ENCODE assay signal across 18 cellular contexts in the genomic region with DNA sequence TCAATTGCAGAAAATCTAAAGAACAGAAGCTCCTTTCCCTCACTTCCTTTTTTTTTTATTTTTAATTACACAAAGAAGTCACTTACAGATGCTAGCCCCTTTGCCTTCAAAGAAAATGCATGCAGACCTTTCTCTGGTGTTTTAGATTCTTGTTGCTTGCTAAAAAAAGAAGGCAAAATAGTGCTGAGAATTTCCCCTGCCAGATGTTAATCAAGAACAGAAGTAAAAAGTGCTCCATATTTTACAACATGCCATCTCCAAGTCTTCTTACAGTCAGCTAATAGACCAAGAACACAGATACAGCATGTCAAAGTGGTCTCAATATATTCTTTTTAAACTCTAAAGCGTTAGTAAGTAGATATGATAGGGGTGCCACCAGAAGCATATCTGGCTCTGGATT.
A peak's percentile ranks its signal among the peaks of the same experiment; 100 is the strongest.
DNase-seq lines count a peak whose midpoint lies in the region; FAIRE-seq and TF ChIP-seq lines count a peak whose summit lies in the region.
"Had no signal": no experiment of that assay in that cellular context is flagged by ENCODE, and none has a peak within 500 bp of the region (broad histone marks: within the 10 kb centered on the region; RNA-seq: fewer than 3 reads in every experiment).

No MANE protein-coding gene starts in this region.

- H3K4me1 ChIP-seq in adipocyte (ENCODE audit: control insufficient read depth, insufficient read depth, low read length) (peaks cover 13% of the 10 kb centered on the region), neural progenitor cell (peaks cover 5% of the 10 kb centered on the region)
- H3K4me1 ChIP-seq: BLaER1 treated with 17β-estradiol and CSF1 and Interleukin-3, amounts not matched to agents 10 nM and 100 nM had no signal

- H3K27ac Mint-ChIP-seq in neural progenitor cell, result no peak overlapping the region
- H3K27ac Mint-ChIP-seq: B cell; CD8-positive, alpha-beta T cell had no signal

- H3K27me3 Mint-ChIP-seq in neural progenitor cell (ENCODE audit: insufficient read depth, low read depth), result peaks cover 3% of the 10 kb centered on the region

- TF ChIP-seq CTCF in AG10803 (conservative IDR thresholded peaks at IDR 0.05; ENCODE audit: low read length), result no peak
- no peak for TF ChIP-seq CTCF in neural progenitor cell (IDR thresholded peaks at IDR 0.05)

- no peak overlapping the region for H3K4me2 ChIP-seq in neural progenitor cell
- H3K4me2 ChIP-seq: BLaER1 treated with 17β-estradiol and CSF1 and Interleukin-3, amounts not matched to agents 10 nM and 100 nM had no signal

- H4K20me1 ChIP-seq in neural progenitor cell (ENCODE audit: low read depth), result no peaks in the 10 kb centered on the region
- H4K20me1 ChIP-seq: BLaER1 treated with 17β-estradiol and CSF1 and Interleukin-3, amounts not matched to agents 10 nM and 100 nM had no signal

- H3K4me3 ChIP-seq in AG10803 (ENCODE audit: low read length) (no peak overlapping the region), adipocyte (ENCODE audit: low read length) (no peak overlapping the region), neural progenitor cell (no peak overlapping the region)
- H3K4me3 ChIP-seq: BLaER1 treated with 17β-estradiol and CSF1 and Interleukin-3, amounts not matched to agents 10 nM and 100 nM; K562 had no signal

- DNase-seq in AG10803 (ENCODE audit: low read depth) (peak; percentile 34), H54 (ENCODE audit: insufficient read length, low spot score) (no peak), adipocyte (ENCODE audit: low read depth) (peak; percentile 27), neural progenitor cell (ENCODE audit: low spot score) (no peak), NCI-H187 treated with DMSO at 0.1 percent for 48 hours (lab: John Stamatoyannopoulos, UW) (no peak), NCI-H2171 treated with DMSO at 0.1 percent for 48 hours (lab: John Stamatoyannopoulos, UW) (no peak), NCI-H1930 (lab: John Stamatoyannopoulos, UW) (no peak)
- DNase-seq: ACHN; Calu3; CD8-positive, alpha-beta T cell; DMS79 treated with DMSO at 0.1 percent for 48 hours; EL had no signal

- H3K36me3 Mint-ChIP-seq in neural progenitor cell, result no peaks in the 10 kb centered on the region
- H3K36me3 Mint-ChIP-seq: CD8-positive, alpha-beta T cell had no signal

- no peaks in the 10 kb centered on the region for H3K27me3 ChIP-seq in adipocyte (replicated peaks; ENCODE audit: control insufficient read depth, insufficient read depth, low read length)
- H3K27me3 ChIP-seq in neural progenitor cell, result no peaks in the 10 kb centered on the region
- H3K27me3 ChIP-seq: BLaER1 treated with 17β-estradiol and CSF1 and Interleukin-3, amounts not matched to agents 10 nM and 100 nM had no signal

- H3K4me1 Mint-ChIP-seq in neural progenitor cell, result no peaks in the 10 kb centered on the region
- H3K4me1 Mint-ChIP-seq: B cell had no signal

- H2AFZ ChIP-seq in neural progenitor cell (replicated peaks), result peak overlapping the region; percentile 79

- no peak overlapping the region for H3K9ac ChIP-seq in adipocyte (ENCODE audit: low read length)
- no peak overlapping the region for H3K9ac ChIP-seq in neural progenitor cell
- H3K9ac ChIP-seq: BLaER1 treated with 17β-estradiol and CSF1 and Interleukin-3, amounts not matched to agents 10 nM and 100 nM had no signal

- no peaks in the 10 kb centered on the region for H3F3A ChIP-seq in neural progenitor cell (ENCODE audit: low read depth)

- peak; percentile 27 for FAIRE-seq in H54 (lab: Jason Lieb, UNC)
- FAIRE-seq: GM12891, GM19239, K562 had no signal

- peaks cover 5% of the 10 kb centered on the region for H3K9me3 ChIP-seq in adipocyte (ENCODE audit: control insufficient read depth, low read length)
- peaks cover 3% of the 10 kb centered on the region for H3K9me3 ChIP-seq in neural progenitor cell (ENCODE audit: low read depth)
- H3K9me3 ChIP-seq: BLaER1 treated with 17β-estradiol and CSF1 and Interleukin-3, amounts not matched to agents 10 nM and 100 nM had no signal

- H3K36me3 ChIP-seq in adipocyte (ENCODE audit: control insufficient read depth, insufficient read depth, low read length, severe bottlenecking) (no peaks in the 10 kb centered on the region), neural progenitor cell (no peaks in the 10 kb centered on the region)
- H3K36me3 ChIP-seq: BLaER1 treated with 17β-estradiol and CSF1 and Interleukin-3, amounts not matched to agents 10 nM and 100 nM had no signal

- H3K79me2 ChIP-seq in neural progenitor cell (ENCODE audit: low read depth), result no peaks in the 10 kb centered on the region

- TF ChIP-seq POLR2A in H54 (IDR thresholded peaks at IDR 0.05; ENCODE audit: low read depth, low read length), result no peak

- no peak overlapping the region for H3K27ac ChIP-seq in neural progenitor cell
- H3K27ac ChIP-seq: BLaER1 treated with 17β-estradiol and CSF1 and Interleukin-3, amounts not matched to agents 10 nM and 100 nM; HL-60 had no signal

- H3K4me3 Mint-ChIP-seq in neural progenitor cell, result no peak overlapping the region
- H3K4me3 Mint-ChIP-seq: B cell; CD8-positive, alpha-beta T cell had no signal

- peaks cover 10% of the 10 kb centered on the region for H3K9me3 Mint-ChIP-seq in neural progenitor cell

Comparison
In these comparisons a context has a peak if more than half of its experiments do, and no peak if none do; other contexts are left out.
1. DNase-seq: peak in AG10803 (single experiment) and adipocyte (single experiment); none in H54 (single experiment), neural progenitor cell (single experiment), NCI-H187 treated with DMSO at 0.1 percent for 48 hours (single experiment), NCI-H2171 treated with DMSO at 0.1 percent for 48 hours (single experiment) and NCI-H1930 (0 of 2).